8 cellular contexts compared by ENCODE assay signal in the genomic region with DNA sequence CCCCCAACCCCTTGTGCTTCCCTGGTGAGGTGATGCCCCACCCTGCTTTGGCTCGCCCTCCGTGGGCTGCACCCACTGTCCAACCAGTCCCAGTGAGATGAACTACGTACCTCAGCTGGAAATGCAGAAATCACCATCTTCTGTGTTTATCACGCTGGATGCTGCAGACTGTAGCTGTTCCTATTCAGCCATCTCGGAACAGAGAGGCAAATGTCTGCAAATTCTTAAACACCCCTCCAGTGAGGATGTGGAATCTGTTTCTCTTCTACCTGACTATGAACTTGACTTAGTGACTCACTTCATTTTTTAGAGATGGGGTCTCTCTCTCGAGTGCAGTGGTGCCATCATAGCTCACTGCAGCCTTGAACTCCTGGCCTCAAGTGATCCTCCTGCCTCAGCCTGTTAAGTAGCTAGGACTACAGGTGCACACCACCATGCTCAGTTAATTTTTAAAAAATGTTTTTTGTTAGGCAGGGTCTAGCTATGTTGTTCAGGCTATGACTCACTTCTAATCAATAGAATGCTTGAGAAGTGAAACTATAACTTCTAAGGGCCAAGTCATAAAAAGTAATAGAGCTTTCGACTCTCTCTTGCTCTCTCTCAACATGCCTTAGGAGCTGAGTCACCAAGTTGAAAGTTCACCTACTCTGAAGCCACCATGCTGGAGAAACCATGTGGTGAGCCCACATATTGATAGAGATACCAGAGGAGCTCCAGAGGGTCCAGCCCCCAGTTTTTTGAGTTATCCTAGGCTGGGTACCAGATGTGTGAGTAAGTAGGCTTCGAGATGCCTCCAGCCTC. TPM values are rescaled to one million over a fixed set of nuclear protein-coding genes. Genes with fewer than 3 reads are reported as not detected.
A peak's percentile ranks its signal among the peaks of the same experiment; 100 is the strongest.
DNase-seq lines count a peak whose midpoint lies in the region; ATAC-seq and TF ChIP-seq lines count a peak whose summit lies in the region.

No MANE protein-coding gene starts in this region.

- ATAC-seq in GM18907 (IDR thresholded peaks at IDR 0.05; ENCODE audit: unreplicated experiment) = peak; percentile 71
- ATAC-seq in HG03097 (IDR thresholded peaks at IDR 0.05; ENCODE audit: low FRiP score, unreplicated experiment) = peak; percentile 79
- ATAC-seq in activated T-cell treated with anti-CD3 and anti-CD28 coated beads, Interleukin-2, amount 50 U/mL, for 4 hours = peak; percentile 96
- no peak for ATAC-seq in CD4-positive, alpha-beta T cell (ENCODE audit: poor library complexity)
- no peak for ATAC-seq in T-helper 17 cell

- H3K27me3 ChIP-seq in transverse colon (no peaks in the 10 kb centered on the region), left ventricle myocardium inferior (ENCODE audit: low read depth) (peaks cover 10% of the 10 kb centered on the region)
- no peaks in the 10 kb centered on the region for H3K27me3 ChIP-seq in CD4-positive, alpha-beta T cell (ENCODE audit: control insufficient read depth, insufficient read depth, low read length)

- H3K4me1 Mint-ChIP-seq in activated T-cell treated with anti-CD3 and anti-CD28 coated beads, Interleukin-2, amount 50 U/mL, for 4 hours (ENCODE audit: low read depth) = peaks cover 14% of the 10 kb centered on the region
- H3K4me1 Mint-ChIP-seq in CD4-positive, alpha-beta T cell (ENCODE audit: low read depth) = no peaks in the 10 kb centered on the region
- no peaks in the 10 kb centered on the region for H3K4me1 Mint-ChIP-seq in T-helper 17 cell

- intact Hi-C loops in transverse colon (cut with DNase I; ENCODE audit: low total_unique reads) = no loop called here
- intact Hi-C loops in CD4-positive, alpha-beta T cell (cut with DNase I, micrococcal nuclease) = no loop called here
- intact Hi-C loops in left ventricle myocardium inferior (cut with micrococcal nuclease) = no loop called here

- H3K4me1 ChIP-seq in transverse colon (no peaks in the 10 kb centered on the region), left ventricle myocardium inferior (no peaks in the 10 kb centered on the region)

- no peak overlapping the region for H3K4me3 ChIP-seq in skeletal muscle cell (ENCODE audit: low read depth, low read length)
- H3K4me3 ChIP-seq in transverse colon = no peak overlapping the region
- H3K4me3 ChIP-seq in left ventricle myocardium inferior = no peak overlapping the region

- H3K9me3 ChIP-seq in transverse colon (no peaks in the 10 kb centered on the region), T-helper 17 cell (ENCODE audit: control insufficient read depth, low read length, poor library complexity, severe bottlenecking) (no peaks in the 10 kb centered on the region), left ventricle myocardium inferior (replicated peaks) (no peaks in the 10 kb centered on the region)
- no peaks in the 10 kb centered on the region for H3K9me3 ChIP-seq in CD4-positive, alpha-beta T cell (ENCODE audit: control insufficient read depth, low read length)

- TF ChIP-seq POLR2A in transverse colon (IDR thresholded peaks at IDR 0.05) = no peak

- in situ Hi-C loops in transverse colon (cut with MboI; ENCODE audit: low pct_ligation_motif_present in 1 of 4, low pct_unique_long_range_greater_than_20kb in 1 of 4, low sequenced_read_pairs in 3 of 4) = no loop called here

- no peak for TF ChIP-seq EP300 in transverse colon (IDR thresholded peaks at IDR 0.05; ENCODE audit: low read depth)

- no peak overlapping the region for H3K4me3 Mint-ChIP-seq in activated T-cell treated with anti-CD3 and anti-CD28 coated beads, Interleukin-2, amount 50 U/mL, for 4 hours
- H3K4me3 Mint-ChIP-seq in CD4-positive, alpha-beta T cell = no peak overlapping the region
- no peak overlapping the region for H3K4me3 Mint-ChIP-seq in T-helper 17 cell

- TF ChIP-seq CTCF in transverse colon (IDR thresholded peaks at IDR 0.05) (no peak), left ventricle myocardium inferior (IDR thresholded peaks at IDR 0.05; ENCODE audit: borderline replicate concordance) (no peak)
- TF ChIP-seq CTCF in CD4-positive, alpha-beta T cell (IDR thresholded peaks at IDR 0.05) = no peak

- no peaks in the 10 kb centered on the region for H3K36me3 ChIP-seq in transverse colon
- no peaks in the 10 kb centered on the region for H3K36me3 ChIP-seq in left ventricle myocardium inferior

- CTCF ChIA-PET in CD4-positive, alpha-beta T cell (lab: Charles Lee) = interaction anchor here (1.2 kb wide), 1 partner anchor 10 kb away, joined by 4 read pairs; no protein-coding TSS in a partner anchor

- 77 to 91% methylated on average over 4 to 8 of the region's 8 CpGs for WGBS in transverse colon (ENCODE audit: low coverage in 1 of 2), 2 donors

- no peak for DNase-seq in activated T-cell treated with anti-CD3 and anti-CD28 coated beads, Interleukin-2, amount 50 U/mL, for 4 hours
- peak; percentile 45 for DNase-seq in skeletal muscle cell (ENCODE audit: low read depth)
- no peak for DNase-seq in transverse colon
- no peak for DNase-seq in CD4-positive, alpha-beta T cell
- DNase-seq in T-helper 17 cell = no peak
- DNase-seq in left ventricle myocardium inferior = no peak

- no peaks in the 10 kb centered on the region for H3K27me3 Mint-ChIP-seq in activated T-cell treated with anti-CD3 and anti-CD28 coated beads, Interleukin-2, amount 50 U/mL, for 4 hours (ENCODE audit: low read depth)
- H3K27me3 Mint-ChIP-seq in CD4-positive, alpha-beta T cell = no peaks in the 10 kb centered on the region
- H3K27me3 Mint-ChIP-seq in T-helper 17 cell = no peaks in the 10 kb centered on the region

- no peaks in the 10 kb centered on the region for H3K36me3 Mint-ChIP-seq in activated T-cell treated with anti-CD3 and anti-CD28 coated beads, Interleukin-2, amount 50 U/mL, for 4 hours (ENCODE audit: insufficient read depth)
- H3K36me3 Mint-ChIP-seq in CD4-positive, alpha-beta T cell (ENCODE audit: low read depth) = no peaks in the 10 kb centered on the region
- no peaks in the 10 kb centered on the region for H3K36me3 Mint-ChIP-seq in T-helper 17 cell (ENCODE audit: low read depth)

- H3K27ac ChIP-seq in transverse colon (no peak overlapping the region), left ventricle myocardium inferior (replicated peaks) (no peak overlapping the region)
- H3K27ac ChIP-seq in CD4-positive, alpha-beta T cell (ENCODE audit: low read depth, low read length) = no peak overlapping the region

- POLR2A ChIA-PET in CD4-positive, alpha-beta T cell (lab: Charles Lee) = interaction anchor here (1.4 kb wide), 1 partner anchor 112 kb away, joined by 3 read pairs; no protein-coding TSS in a partner anchor

- no peak overlapping the region for H3K27ac Mint-ChIP-seq in CD4-positive, alpha-beta T cell
- H3K27ac Mint-ChIP-seq in T-helper 17 cell = no peak overlapping the region

- H3K9me3 Mint-ChIP-seq in activated T-cell treated with anti-CD3 and anti-CD28 coated beads, Interleukin-2, amount 50 U/mL, for 4 hours = no peaks in the 10 kb centered on the region
- no peaks in the 10 kb centered on the region for H3K9me3 Mint-ChIP-seq in CD4-positive, alpha-beta T cell

RNA-seq across cellular contexts. Expression of a gene that starts 11.5 kb away (rescaled TPM):
- 10 to 100 TPM; 22.8 to 48.9 (median 23.5) TPM for total RNA-seq in activated T-cell treated with anti-CD3 and anti-CD28 coated beads, Interleukin-2, amount 50 U/mL, for 4 hours
- total RNA-seq in transverse colon (100 to 1,000 TPM in 1 of 4 donors, 10 to 100 TPM in 3; 35.9 to 211 (median 56.7) TPM), T-helper 17 cell (10 to 100 TPM; 46.8 to 47.8 TPM), left ventricle myocardium inferior (11.7 TPM)
- total RNA-seq in CD4-positive, alpha-beta T cell = 10 to 100 TPM; 29.0 to 31.6 TPM

Comparison
In these comparisons a context has a peak if more than half of its experiments do, and no peak if none do; other contexts are left out.
1. ATAC-seq: peak in GM18907 (single experiment), HG03097 (single experiment) and activated T-cell treated with anti-CD3 and anti-CD28 coated beads, Interleukin-2, amount 50 U/mL, for 4 hours (2 of 2); none in CD4-positive, alpha-beta T cell (single experiment) and T-helper 17 cell (single experiment).